8 cellular contexts compared by ENCODE assay signal in the genomic region with DNA sequence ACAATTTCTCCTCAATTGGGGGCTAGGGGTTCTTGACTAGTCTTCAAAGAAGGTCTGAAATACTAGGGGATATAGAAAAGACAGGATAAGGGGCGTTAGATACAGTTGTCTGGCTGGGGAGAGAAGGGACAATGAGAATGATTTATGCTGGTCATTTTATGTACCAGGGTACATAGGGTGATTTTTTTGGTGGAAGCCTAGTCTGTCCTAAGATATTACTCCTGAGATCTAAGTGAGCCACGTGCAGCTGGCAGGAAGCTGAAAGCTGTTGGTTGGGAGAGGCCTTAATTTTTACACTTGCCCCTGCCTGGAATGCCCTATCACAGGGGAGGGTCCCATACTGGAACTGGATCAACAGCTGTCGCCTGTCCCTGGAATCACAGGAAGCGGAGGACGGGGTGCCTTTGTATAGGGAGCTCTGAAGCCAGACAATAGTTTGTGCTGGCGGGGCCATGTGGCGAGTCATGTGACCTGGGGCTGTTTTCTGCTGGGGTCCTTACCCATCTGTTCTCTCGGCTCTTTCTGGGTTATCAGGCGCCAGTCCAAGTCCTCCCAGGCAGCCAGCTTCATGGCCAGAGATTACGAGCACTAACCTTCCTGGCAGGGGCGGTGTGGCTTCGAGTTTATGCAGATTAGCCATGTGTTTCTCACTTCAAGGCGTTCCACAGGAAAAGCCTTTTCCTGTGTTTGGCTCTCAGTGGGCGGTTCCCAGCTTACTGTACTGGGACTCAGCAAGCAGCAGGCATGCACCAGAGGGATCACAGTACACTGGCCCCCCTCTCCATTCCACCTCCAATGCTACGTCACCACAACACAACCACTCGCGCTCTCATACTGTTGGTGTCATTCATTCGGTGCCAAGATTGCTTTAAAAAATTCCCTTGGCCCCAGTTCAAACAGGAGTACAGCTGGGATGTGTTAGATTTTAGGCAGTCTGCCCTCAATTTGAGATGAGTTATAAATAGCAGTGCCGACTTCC. TPM values are rescaled to one million over a fixed set of nuclear protein-coding genes. Genes with fewer than 3 reads are reported as not detected.
DNase-seq lines count a peak whose midpoint lies in the region; TF ChIP-seq lines count a peak whose summit lies in the region.

No MANE protein-coding gene starts in this region.

- peak overlapping the region in 1 of 3 donors; percentile 33 for H3K4me3 ChIP-seq in breast epithelium

- no peak for TF ChIP-seq POLR2A in breast epithelium (IDR thresholded peaks at IDR 0.05)

- no peaks in the 10 kb centered on the region for H3K27me3 ChIP-seq in breast epithelium

- intact Hi-C loops in breast epithelium (cut with DNase I; ENCODE audit: low total_unique reads): no loop called here

- no peaks in the 10 kb centered on the region for H3K36me3 ChIP-seq in breast epithelium

- peaks cover 3 to 26% of the 10 kb centered on the region in 2 donors for H3K4me1 ChIP-seq in breast epithelium

- no peaks in the 10 kb centered on the region for H3K9me3 ChIP-seq in breast epithelium

- peak overlapping the region; percentile 59 to 62 for H3K27ac ChIP-seq in breast epithelium

- DNase-seq in DMS79 (lab: John Stamatoyannopoulos, UW): peak; percentile 71
- DNase-seq in NAMALWA (ENCODE audit: low spot score): peak; percentile 60
- DNase-seq in T-helper 1 cell: peak; percentile 20 to 52 (median 40)
- DNase-seq in breast epithelium (ENCODE audit: low spot score in 2 of 2): peak; percentile 70 to 72
- DNase-seq in iPS DF 19.7 (ENCODE audit: low read depth, low spot score): peak; percentile 76
- peak; percentile 92 for DNase-seq in renal cortical epithelial cell (ENCODE audit: low read depth)
- no peak for DNase-seq in cortex of kidney (lab: John Stamatoyannopoulos, UW)
- DNase-seq in NCI-H1436 treated with DMSO at 0.1 percent for 48 hours (lab: John Stamatoyannopoulos, UW): no peak

- no peak for TF ChIP-seq CTCF in breast epithelium (IDR thresholded peaks at IDR 0.05)

RNA-seq across cellular contexts. Expression of gene ARID1A, which starts 27.5 kb away (rescaled TPM):
- total RNA-seq in breast epithelium (10 to 100 TPM; 32.8 to 41.9 (median 35.4) TPM), renal cortical epithelial cell (6.4 and 60.4 TPM in 2 replicates)

Comparison
In these comparisons a context has a peak if more than half of its experiments do, and no peak if none do; other contexts are left out.
1. DNase-seq: peak in DMS79 (single experiment), NAMALWA (single experiment), T-helper 1 cell (5 of 5), breast epithelium (2 of 2), iPS DF 19.7 (single experiment) and renal cortical epithelial cell (single experiment); none in cortex of kidney (single experiment) and NCI-H1436 treated with DMSO at 0.1 percent for 48 hours (single experiment).